23 cellular contexts compared by ENCODE assay signal in the genomic region with DNA sequence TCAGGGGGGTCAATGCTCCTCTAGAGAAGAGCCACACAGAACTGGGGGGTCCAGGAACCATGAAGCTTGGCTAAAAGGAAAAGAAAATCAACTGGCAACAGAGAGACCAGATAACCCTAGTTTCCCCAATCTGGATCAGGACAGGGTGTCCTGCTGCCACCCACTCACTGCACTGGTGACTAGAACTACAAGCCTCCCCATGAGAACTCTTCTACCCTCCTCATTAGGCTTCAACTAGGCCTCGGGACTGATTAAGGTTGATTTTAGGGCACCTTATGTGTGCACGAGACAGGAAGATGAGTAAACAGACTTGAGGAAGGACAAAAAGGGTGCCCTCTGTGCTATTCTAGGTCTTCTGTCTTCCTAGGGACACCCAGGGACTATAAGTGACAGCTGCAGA. TPM values are rescaled to one million over a fixed set of nuclear protein-coding genes. Genes with fewer than 3 reads are reported as not detected.
DNase-seq lines count a peak whose midpoint lies in the region; ATAC-seq and TF ChIP-seq lines count a peak whose summit lies in the region.
"Had no signal": no experiment of that assay in that cellular context is flagged by ENCODE, and none has a peak within 500 bp of the region (broad histone marks: within the 10 kb centered on the region; RNA-seq: fewer than 3 reads in every experiment).

No MANE protein-coding gene starts in this region.

- no peak overlapping the region for H3K27ac ChIP-seq in breast epithelium
- H3K27ac ChIP-seq: SJSA1 had no signal

- H3K27ac Mint-ChIP-seq in MCF 10A (ENCODE audit: low read depth, unreplicated experiment) (peak overlapping the region; percentile 61), brain (peak overlapping the region in 3 of 5 experiments; percentile 4 to 98 (median 97)), nephron (peak overlapping the region; percentile 97 to 98 (median 98))
- peak overlapping the region in 1 of 2 donors; percentile 95 for H3K27ac Mint-ChIP-seq in effector memory CD8-positive, alpha-beta T cell
- H3K27ac Mint-ChIP-seq: activated B cell treated with CpG ODN at 0.5 μM for 24 hours; activated T-cell treated with anti-CD3 and anti-CD28 coated beads, Interleukin-2, amount 50 U/mL, for 72 hours had no signal

- intact Hi-C loops in MCF 10A (cut with micrococcal nuclease): no loop called here
- intact Hi-C loops in breast epithelium (cut with DNase I; ENCODE audit: low total_unique reads): no loop called here

- no TSS peak for BruUV-seq in MCF 10A (replicated peaks; lab: Mats Ljungman, UMichigan)

- H3K27me3 ChIP-seq in breast epithelium: no peaks in the 10 kb centered on the region
- H3K27me3 ChIP-seq: hepatocyte, Peyer's patch, SJSA1 had no signal

- TF ChIP-seq CTCF in MCF 10A (IDR thresholded peaks at IDR 0.05; ENCODE audit: unreplicated experiment) (no peak), breast epithelium (IDR thresholded peaks at IDR 0.05) (no peak), brain (conservative IDR thresholded peaks at IDR 0.05) (no peak), nephron (IDR thresholded peaks at IDR 0.05; ENCODE audit: unreplicated experiment in 3 of 3) (no peak)

- H3K9me3 Mint-ChIP-seq in MCF 10A (ENCODE audit: unreplicated experiment): no peaks in the 10 kb centered on the region
- H3K9me3 Mint-ChIP-seq in brain: no peaks in the 10 kb centered on the region
- H3K9me3 Mint-ChIP-seq in nephron: no peaks in the 10 kb centered on the region
- H3K9me3 Mint-ChIP-seq in effector memory CD8-positive, alpha-beta T cell: no peaks in the 10 kb centered on the region
- H3K9me3 Mint-ChIP-seq: activated B cell treated with CpG ODN at 0.5 μM for 24 hours; activated T-cell treated with anti-CD3 and anti-CD28 coated beads, Interleukin-2, amount 50 U/mL, for 72 hours; CD4-positive, CD25-positive, alpha-beta regulatory T cell had no signal

- peaks cover 24% of the 10 kb centered on the region for H3K36me3 Mint-ChIP-seq in MCF 10A (ENCODE audit: insufficient read depth, unreplicated experiment)
- peaks cover 27% of the 10 kb centered on the region for H3K36me3 Mint-ChIP-seq in brain
- peaks cover 43% of the 10 kb centered on the region for H3K36me3 Mint-ChIP-seq in nephron (ENCODE audit: low read depth)
- peaks cover 29% of the 10 kb centered on the region for H3K36me3 Mint-ChIP-seq in effector memory CD8-positive, alpha-beta T cell (ENCODE audit: insufficient read depth)

- no peak overlapping the region for H3K4me3 ChIP-seq in breast epithelium
- H3K4me3 ChIP-seq: HAP-1, hepatocyte, Peyer's patch, SJSA1 had no signal

- H3K4me1 Mint-ChIP-seq in MCF 10A (ENCODE audit: insufficient read depth, unreplicated experiment) (peaks cover 54% of the 10 kb centered on the region), brain (peaks cover 42% of the 10 kb centered on the region), nephron (peaks cover 54% of the 10 kb centered on the region)
- peaks cover 25 to 30% of the 10 kb centered on the region in 2 donors for H3K4me1 Mint-ChIP-seq in effector memory CD8-positive, alpha-beta T cell (ENCODE audit: low read depth in 2 of 2)

- H3K27me3 Mint-ChIP-seq in MCF 10A (ENCODE audit: insufficient read depth, unreplicated experiment) (no peaks in the 10 kb centered on the region), brain (peaks cover 17% of the 10 kb centered on the region), nephron (ENCODE audit: low read depth) (no peaks in the 10 kb centered on the region)
- peaks cover 13 to 38% of the 10 kb centered on the region in 2 donors for H3K27me3 Mint-ChIP-seq in effector memory CD8-positive, alpha-beta T cell

- no peaks in the 10 kb centered on the region for H3K9me3 ChIP-seq in breast epithelium
- H3K9me3 ChIP-seq: HAP-1, Peyer's patch, SJSA1 had no signal

- CTCF ChIA-PET in MCF 10A (lab: Yijun Ruan, JAX): interaction anchor here (1.0 to 1.6 kb wide), 5 partner anchors 8 to 41 kb away, joined by 3 to 6 read pairs (median 4); a partner anchor contains a TSS

- no peak for ATAC-seq in effector memory CD8-positive, alpha-beta T cell (replicated peaks)
- no peak for ATAC-seq in GM21447 (IDR thresholded peaks at IDR 0.05; ENCODE audit: unreplicated experiment)
- ATAC-seq: activated T-cell treated with anti-CD3 and anti-CD28 coated beads, Interleukin-2, amount 50 U/mL, for 72 hours; left ventricle myocardium superior had no signal

- H3K36me3 ChIP-seq in breast epithelium: no peaks in the 10 kb centered on the region

- POLR2A ChIA-PET in MCF 10A (lab: Yijun Ruan, JAX): interaction anchor here (0.6 to 7.3 kb wide), 5 partner anchors 8 to 181 kb away, joined by 3 to 228 read pairs (median 6); a partner anchor contains a TSS

- no peak for TF ChIP-seq POLR2A in breast epithelium (IDR thresholded peaks at IDR 0.05)

- DNase-seq in MCF 10A (ENCODE audit: unreplicated experiment) (no peak), breast epithelium (ENCODE audit: low spot score in 2 of 2) (no peak), NCI-H1694 (lab: John Stamatoyannopoulos, UW) (no peak), DMS79 treated with DMSO at 0.1 percent for 48 hours (lab: John Stamatoyannopoulos, UW) (no peak)
- DNase-seq in effector memory CD8-positive, alpha-beta T cell: no peak
- DNase-seq: activated B cell treated with CpG ODN at 0.5 μM for 24 hours; activated T-cell treated with anti-CD3 and anti-CD28 coated beads, Interleukin-2, amount 50 U/mL, for 72 hours; CD4-positive, CD25-positive, alpha-beta regulatory T cell; cortex of kidney; DMS79; KG1; left ventricle myocardium superior; NCI-H2029 treated with DMSO at 0.1 percent for 48 hours; NCI-H446; Peyer's patch; stimulated activated CD8-positive, alpha-beta memory T cell treated with anti-CD3 and anti-CD28 coated beads, Interleukin-4, amount 100 ng/mL, for 48 hours; T-helper 9 cell had no signal

- H3K4me3 Mint-ChIP-seq in MCF 10A (ENCODE audit: unreplicated experiment) (no peak overlapping the region), brain (peak overlapping the region in 2 of 5 experiments; percentile 50 to 100), nephron (peak overlapping the region in 2 of 3 experiments; percentile 51 to 97)
- H3K4me3 Mint-ChIP-seq in effector memory CD8-positive, alpha-beta T cell: no peak overlapping the region
- H3K4me3 Mint-ChIP-seq: activated B cell treated with CpG ODN at 0.5 μM for 24 hours had no signal

- peaks cover 5 to 16% of the 10 kb centered on the region in 2 donors for H3K4me1 ChIP-seq in breast epithelium

RNA-seq across cellular contexts. Expression of a gene that starts 2.2 kb away (rescaled TPM):
- 79.2 and 99.2 TPM in 2 replicates for total RNA-seq in MCF 10A (2022)
- 1 to 10 TPM; 6.9 to 9.7 (median 7.4) TPM for total RNA-seq in breast epithelium
- 109 TPM for polyA plus RNA-seq in brain (ENCODE audit: insufficient read depth, low read depth, low replicate concordance)

RNA-seq across cellular contexts. Expression of a gene that starts 6.8 kb away (rescaled TPM):
- total RNA-seq in MCF 10A (2022) (23.8 and 33.5 TPM in 2 replicates), breast epithelium (10 to 100 TPM in 2 of 3 donors, 1 to 10 TPM in 1; 7.4 to 13.9 (median 13.8) TPM)
- polyA plus RNA-seq in brain (ENCODE audit: insufficient read depth, low read depth, low replicate concordance): 2.5 TPM
- total RNA-seq: activated B cell treated with CpG ODN at 0.5 μM for 24 hours had no signal

RNA-seq across cellular contexts. Expression of a gene that starts 12.2 kb away (rescaled TPM):
- 0.12 TPM in 1 of 2 replicates, not detected in the other for total RNA-seq in MCF 10A (2022)
- 1 to 10 TPM in 2 of 3 donors, under 1 TPM in 1; 0.32 to 3.6 (median 2.2) TPM for total RNA-seq in breast epithelium
- polyA plus RNA-seq in brain (ENCODE audit: insufficient read depth, low read depth, low replicate concordance): 112 TPM

RNA-seq across cellular contexts. Expression of a gene that starts 30.5 kb away (rescaled TPM):
- total RNA-seq in MCF 10A (2022) (17.4 and 22.4 TPM in 2 replicates), breast epithelium (10 to 100 TPM; 29.5 to 34.0 (median 33.4) TPM)
- 39.0 TPM for polyA plus RNA-seq in brain (ENCODE audit: insufficient read depth, low read depth, low replicate concordance)

Comparison
In these comparisons a context has a peak if more than half of its experiments do, and no peak if none do; other contexts are left out.
1. H3K4me3 Mint-ChIP-seq: peak in nephron (2 of 3); none in MCF 10A (single experiment) and effector memory CD8-positive, alpha-beta T cell (0 of 2).